8 cellular contexts compared by ENCODE assay signal in the genomic region with DNA sequence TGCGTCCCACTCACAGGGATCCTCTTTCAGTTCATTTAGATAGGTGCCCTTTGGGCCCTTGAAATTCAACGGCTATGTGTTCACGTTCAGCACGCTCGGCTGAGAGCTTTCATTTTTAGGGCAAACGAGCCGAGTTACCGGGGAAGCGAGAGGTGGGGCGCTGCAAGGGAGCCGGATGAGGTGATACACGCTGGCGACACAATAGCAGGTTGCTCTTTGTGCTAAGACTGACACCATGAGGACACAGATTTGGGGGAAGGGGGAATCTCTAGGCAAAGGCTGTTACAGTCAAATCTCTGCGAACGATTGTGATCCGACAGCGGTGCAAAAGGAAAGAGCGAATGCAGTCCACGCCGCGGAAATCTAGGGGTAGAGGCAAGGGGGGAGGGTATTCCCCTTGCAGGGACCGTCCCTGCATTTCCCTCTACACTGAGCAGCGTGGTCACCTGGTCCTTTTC. TPM values are rescaled to one million over a fixed set of nuclear protein-coding genes. Genes with fewer than 3 reads are reported as not detected.
DNase-seq lines count a peak whose midpoint lies in the region; ATAC-seq, FAIRE-seq and TF ChIP-seq lines count a peak whose summit lies in the region.

No MANE protein-coding gene starts in this region.

- H3K36me3 ChIP-seq in Panc1 (ENCODE audit: control insufficient read depth, insufficient read depth, low read length), result peaks cover 4% of the 10 kb centered on the region
- H3K36me3 ChIP-seq in bronchial epithelial cell (ENCODE audit: control insufficient read depth, insufficient read depth, low read length), result no peaks in the 10 kb centered on the region
- no peaks in the 10 kb centered on the region for H3K36me3 ChIP-seq in lower lobe of right lung
- no peaks in the 10 kb centered on the region for H3K36me3 ChIP-seq in thyroid gland

- BruUV-seq in Panc1 (replicated peaks; lab: Mats Ljungman, UMichigan), result no TSS peak

- ATAC-seq in HG02852 (IDR thresholded peaks at IDR 0.05; ENCODE audit: unreplicated experiment), result peak; percentile 14
- ATAC-seq in Panc1, result peak; percentile 32
- ATAC-seq in lower lobe of right lung, result peak; percentile 6 to 35

- TF ChIP-seq POLR2A in thyroid gland (IDR thresholded peaks at IDR 0.05), result no peak

- CTCF ChIA-PET in Panc1 (lab: Charles Lee), result interaction anchor here (1.6 kb wide), 1 partner anchor 12 kb away, joined by 6 read pairs; no protein-coding TSS in a partner anchor

- in situ Hi-C loops in Panc1 (cut with HindIII; ENCODE audit: low pct_unique_long_range_greater_than_20kb, low sequenced_read_pairs), result no loop called here

- peaks cover 16% of the 10 kb centered on the region for H3K4me1 ChIP-seq in Panc1 (ENCODE audit: control insufficient read depth, insufficient read depth, low read length)
- H3K4me1 ChIP-seq in lower lobe of right lung, result peaks cover 17% of the 10 kb centered on the region
- H3K4me1 ChIP-seq in thyroid gland, result peaks cover 3 to 8% of the 10 kb centered on the region in 2 donors

- H3K9me3 ChIP-seq in Panc1 (ENCODE audit: control insufficient read depth, insufficient read depth, low read depth, low read length), result no peaks in the 10 kb centered on the region
- no peaks in the 10 kb centered on the region for H3K9me3 ChIP-seq in lower lobe of right lung
- no peaks in the 10 kb centered on the region for H3K9me3 ChIP-seq in thyroid gland

- H3K27me3 ChIP-seq in Panc1 (ENCODE audit: control insufficient read depth, insufficient read depth, low read length) (no peaks in the 10 kb centered on the region), bronchial epithelial cell (ENCODE audit: control insufficient read depth, insufficient read depth, low read length) (no peaks in the 10 kb centered on the region), lower lobe of right lung (ENCODE audit: low read depth) (no peaks in the 10 kb centered on the region), thyroid gland (no peaks in the 10 kb centered on the region)

- FAIRE-seq in bronchial epithelial cell (lab: Jason Lieb, UNC), result no peak

- WGBS in thyroid gland, 2 donors, result 1% methylated on average over 16 to 23 of the region's 23 CpGs

- POLR2A ChIA-PET in Panc1 (lab: Charles Lee), result interaction anchor here (0.6 to 0.9 kb wide), 2 partner anchors 215 to 720 kb away, joined by 6 to 9 read pairs; no protein-coding TSS in a partner anchor

- TF ChIP-seq CTCF in Panc1 (IDR thresholded peaks at IDR 0.05) (no peak), bronchial epithelial cell (IDR thresholded peaks at IDR 0.05; ENCODE audit: insufficient read depth, low read length, severe bottlenecking) (no peak), lower lobe of right lung (IDR thresholded peaks at IDR 0.05) (no peak), thyroid gland (IDR thresholded peaks at IDR 0.05) (no peak)

- intact Hi-C loops in Panc1 (cut with micrococcal nuclease; ENCODE audit: unreplicated experiment) (loop anchor here (2.0 kb wide), 1 partner anchor 252 kb away; no protein-coding TSS in a partner anchor), lower lobe of right lung (cut with DNase I) (no loop called here), thyroid gland (cut with DNase I) (loop anchor here (5.0 to 10.0 kb wide), 2 partner anchors 252 to 525 kb away; no protein-coding TSS in a partner anchor)

- H3K27ac ChIP-seq in Panc1 (ENCODE audit: low read length) (peak overlapping the region; percentile 93), lower lobe of right lung (peak overlapping the region; percentile 95), thyroid gland (peak overlapping the region; percentile 93 to 99 (median 99))

- peak overlapping the region; percentile 67 to 97 for H3K4me3 ChIP-seq in Panc1 (ENCODE audit: low read depth in 2 of 2, low read length in 2 of 2)
- peak overlapping the region; percentile 89 for H3K4me3 ChIP-seq in bronchial epithelial cell (ENCODE audit: low read depth, low read length)
- peak overlapping the region; percentile 95 for H3K4me3 ChIP-seq in lower lobe of right lung
- H3K4me3 ChIP-seq in thyroid gland (replicated peaks in 1 of 3), result peak overlapping the region; percentile 62 to 86 (median 65)

- DNase-seq in stimulated activated CD4-positive, alpha-beta T cell treated with anti-CD3 and anti-CD28 coated beads, Interleukin-1b, Interleukin-23, amount 100 ng/mL, for 48 hours, result peak; percentile 73
- DNase-seq in stimulated activated CD4-positive, alpha-beta T cell treated with anti-CD3 and anti-CD28 coated beads, Interleukin-4, amount 100 ng/mL, for 1 hour, result no peak
- DNase-seq in Panc1 (ENCODE audit: low read depth, low spot score) (no peak), bronchial epithelial cell (ENCODE audit: low read depth) (peak; percentile 52), lower lobe of right lung (no peak), thyroid gland (no peak), medulla oblongata (ENCODE audit: extremely low spot score) (no peak)

RNA-seq across cellular contexts. Expression of a gene that starts 0.7 kb away (rescaled TPM):
- 1.3 TPM for total RNA-seq in Panc1 (2021; ENCODE audit: unreplicated experiment)
- polyA plus RNA-seq in Panc1 (2012; ENCODE audit: insufficient read length), result 0.67 TPM
- total RNA-seq in bronchial epithelial cell, result 0.13 and 0.26 TPM in 2 replicates
- total RNA-seq in lower lobe of right lung, result 0.71 TPM
- 1 to 10 TPM in 1 of 4 donors, under 1 TPM in 3; 0.27 to 1.2 (median 0.54) TPM for total RNA-seq in thyroid gland

RNA-seq across cellular contexts. Expression of a gene that starts 0.8 kb away (rescaled TPM):
- total RNA-seq in Panc1 (2021; ENCODE audit: unreplicated experiment) (88.9 TPM), bronchial epithelial cell (90.0 and 101 TPM in 2 replicates), lower lobe of right lung (101 TPM), thyroid gland (100 to 1,000 TPM; 112 to 183 (median 150) TPM)
- polyA plus RNA-seq in Panc1 (2012; ENCODE audit: insufficient read length), result 30.9 TPM

RNA-seq across cellular contexts. Expression of a gene that starts 44.6 kb away (rescaled TPM):
- total RNA-seq in Panc1 (2021; ENCODE audit: unreplicated experiment), result 62.0 TPM
- polyA plus RNA-seq in Panc1 (2012; ENCODE audit: insufficient read length), result 21.1 TPM
- total RNA-seq in bronchial epithelial cell, result 63.0 and 73.7 TPM in 2 replicates
- 51.2 TPM for total RNA-seq in lower lobe of right lung
- 10 to 100 TPM; 40.3 to 72.1 (median 53.7) TPM for total RNA-seq in thyroid gland

Comparison
In these comparisons a context has a peak if more than half of its experiments do, and no peak if none do; other contexts are left out.
1. DNase-seq: peak in stimulated activated CD4-positive, alpha-beta T cell treated with anti-CD3 and anti-CD28 coated beads, Interleukin-1b, Interleukin-23, amount 100 ng/mL, for 48 hours (single experiment) and bronchial epithelial cell (single experiment); none in stimulated activated CD4-positive, alpha-beta T cell treated with anti-CD3 and anti-CD28 coated beads, Interleukin-4, amount 100 ng/mL, for 1 hour (single experiment), Panc1 (single experiment), lower lobe of right lung (single experiment), thyroid gland (0 of 2) and medulla oblongata (single experiment).
2. Peak in every context shown above with its lines, with median percentiles within 50 percentile points of each other: ATAC-seq, H3K27ac ChIP-seq and H3K4me3 ChIP-seq.